1 cellular context compared by ENCODE assay signal in genomic region chr20:53678315-53678989, GRCh38.
TF ChIP-seq lines count a peak whose summit lies in the region.

No MANE protein-coding gene starts in this region.

TF ChIP-seq in K562, 482 proteins besides CTCF, POLR2A, EP300 and RAD21 (continued from another document):
- TF ChIP-seq SETDB1 (IDR thresholded peaks at IDR 0.05; ENCODE audit: low read length) (no peak), HMGXB4 (CRISPR knock-in tag; IDR thresholded peaks at IDR 0.05) (no peak), TSHZ1 (CRISPR knock-in tag; IDR thresholded peaks at IDR 0.05) (no peak), ZNF592 (IDR thresholded peaks at IDR 0.05) (peak; percentile 10; the same call in 1 of the 2 replicates), ELF1 (tag; IDR thresholded peaks at IDR 0.05) (peak; percentile 25; the same call in 1 of the 2 replicates), ETV6 (IDR thresholded peaks at IDR 0.05; ENCODE audit: borderline replicate concordance in 1 of 2, low read depth in 2 of 2, low read length in 1 of 2) (no peak), ETV6 (CRISPR knock-in tag; IDR thresholded peaks at IDR 0.05; ENCODE audit: borderline replicate concordance) (no peak), KAT8 (IDR thresholded peaks at IDR 0.05; ENCODE audit: low read depth) (no peak), ZBTB11 (CRISPR knock-in tag; IDR thresholded peaks at IDR 0.05) (peak in 1 of 3 experiments; percentile 39; a peak in 1 of 6 replicates), EP400 (IDR thresholded peaks at IDR 0.05) (peak; percentile 0; the same call in 1 of the 2 replicates), CAMTA2 (CRISPR knock-in tag; conservative IDR thresholded peaks at IDR 0.05) (no peak), GATA2 (CRISPR knock-in tag; IDR thresholded peaks at IDR 0.05) (peak; percentile 57; the same call in 1 of the 2 replicates), ZBTB34 (CRISPR knock-in tag; IDR thresholded peaks at IDR 0.05) (no peak), U2AF1 (optimal IDR thresholded peaks at IDR 0.05; ENCODE audit: low read depth, low read length) (no peak)
